In genomic region chr2:142088058-142088568, GRCh38 we compare ENCODE assay signal across 29 cellular contexts. TPM values are rescaled to one million over a fixed set of nuclear protein-coding genes. Genes with fewer than 3 reads are reported as not detected.
DNase-seq lines count a peak whose midpoint lies in the region; ATAC-seq, FAIRE-seq and TF ChIP-seq lines count a peak whose summit lies in the region.
"Had no signal": no experiment of that assay in that cellular context is flagged by ENCODE, and none has a peak within 500 bp of the region (broad histone marks: within the 10 kb centered on the region; RNA-seq: fewer than 3 reads in every experiment).

No MANE protein-coding gene starts in this region.

- H3K27me3 ChIP-seq in cardiac muscle cell (no peaks in the 10 kb centered on the region), right cardiac atrium (ENCODE audit: control insufficient read depth, insufficient read depth) (no peaks in the 10 kb centered on the region), IMR-90 (ENCODE audit: control insufficient read depth, insufficient read depth, low read length) (no peaks in the 10 kb centered on the region), H1 (replicated peaks in 1 of 4; ENCODE audit: control insufficient read depth in 3 of 4, extremely low read depth in 1 of 4, insufficient read depth in 3 of 4, low read length in 3 of 4) (no peaks in the 10 kb centered on the region), pancreas (no peaks in the 10 kb centered on the region), endodermal cell (ENCODE audit: control insufficient read depth, insufficient read depth, low read length, poor library complexity, severe bottlenecking) (no peaks in the 10 kb centered on the region), spleen (replicated peaks in 1 of 7) (no peaks in the 10 kb centered on the region)
- H3K27me3 ChIP-seq: BE2C, BLaER1 had no signal

- H3K4me3 Mint-ChIP-seq in endodermal cell: no peak overlapping the region
- H3K4me3 Mint-ChIP-seq: CD14-positive monocyte; CD4-positive, alpha-beta memory T cell; CD4-positive, CD25-positive, alpha-beta regulatory T cell; CD8-positive, alpha-beta memory T cell had no signal

- DNase-seq in cardiac muscle cell (ENCODE audit: low read depth in 1 of 2, low spot score in 1 of 2) (no peak), right cardiac atrium (no peak), IMR-90 (no peak), H1 (ENCODE audit: low read depth in 1 of 2, low spot score in 2 of 2) (no peak), pancreas (no peak), endodermal cell (no peak), spleen (no peak)
- DNase-seq: 8988T; ACHN; BE2C; C1 segment of cervical spinal cord; CD4-positive, alpha-beta memory T cell; CD4-positive, CD25-positive, alpha-beta regulatory T cell; CD8-positive, alpha-beta memory T cell; COR-L47; DMS 273 treated with DMSO at 0.1 percent for 48 hours; DMS153; DMS53; DMS79; DND-41; EL; GDM1 had no signal

- H3K56ac ChIP-seq in IMR-90 (ENCODE audit: extremely low read depth, insufficient read depth, low read length): no peak overlapping the region
- H3K56ac ChIP-seq in H1 (replicated peaks; ENCODE audit: insufficient read length, low read depth, low read length): no peak overlapping the region

- H2AFZ ChIP-seq in IMR-90 (replicated peaks; ENCODE audit: low read length, poor library complexity): no peak overlapping the region
- no peak overlapping the region for H2AFZ ChIP-seq in H1 (ENCODE audit: low read length)

- H2BK120ac ChIP-seq in IMR-90 (ENCODE audit: low read depth, low read length) (no peak overlapping the region), H1 (replicated peaks; ENCODE audit: low read depth, low read length) (no peak overlapping the region)

- H3K4me2 ChIP-seq in IMR-90 (ENCODE audit: low read depth, low read length) (no peak overlapping the region), H1 (ENCODE audit: insufficient read depth in 1 of 2, low read depth in 2 of 2, low read length in 2 of 2) (no peak overlapping the region)
- H3K4me2 ChIP-seq: BLaER1 had no signal

- H4K5ac ChIP-seq in IMR-90 (ENCODE audit: low read depth, low read length): no peak overlapping the region
- no peak overlapping the region for H4K5ac ChIP-seq in H1 (ENCODE audit: insufficient read length, low read depth, low read length)

- H3K23me2 ChIP-seq in H1 (ENCODE audit: low read depth, low read length): no peaks in the 10 kb centered on the region

- 92% methylated on average over 2 of the region's 2 CpGs for WGBS in right cardiac atrium
- WGBS in IMR-90 (ENCODE audit: extremely low coverage in 2 of 2, insufficient read length in 1 of 2), 2 experiments: no CpG with 5 or more reads among the region's 2 CpGs
- WGBS in H1 (ENCODE audit: extremely low coverage in 1 of 2, insufficient coverage in 1 of 2, insufficient read length in 1 of 2, insufficient replicate concordance in 2 of 2, low coverage in 1 of 2, low lambda C conversion rate in 2 of 2, missing lambda C conversion rate in 1 of 2), 2 experiments: 90% methylated on average over 2 of the region's 2 CpGs; no CpG with 5 or more reads in 1 of the 2 experiments
- 88 to 93% methylated on average over 2 of the region's 2 CpGs for WGBS in pancreas, 2 donors
- WGBS in endodermal cell (ENCODE audit: insufficient coverage in 1 of 2, insufficient read length in 1 of 2), 2 experiments: 94% methylated on average over 1 of the region's 2 CpGs; no CpG with 5 or more reads in 1 of the 2 experiments
- 90 to 93% (median 92%) methylated on average over 2 of the region's 2 CpGs for WGBS in spleen, 5 donors

- TF ChIP-seq RAD21 in IMR-90 (IDR thresholded peaks at IDR 0.05; ENCODE audit: low read length) (no peak), H1 (IDR thresholded peaks at IDR 0.05 in 1 of 2, conservative IDR thresholded peaks at IDR 0.05 in 1 of 2; ENCODE audit: low read depth in 2 of 2, low read length in 2 of 2) (no peak)

- no peaks in the 10 kb centered on the region for H3K36me3 Mint-ChIP-seq in endodermal cell (ENCODE audit: low read depth)
- H3K36me3 Mint-ChIP-seq: CD14-positive monocyte; CD4-positive, alpha-beta memory T cell; CD4-positive, CD25-positive, alpha-beta regulatory T cell had no signal

- no peak for TF ChIP-seq EP300 in H1 (IDR thresholded peaks at IDR 0.05; ENCODE audit: borderline replicate concordance in 1 of 2, low read depth in 2 of 2, low read length in 2 of 2)

- CTCF ChIA-PET in IMR-90 (lab: Yijun Ruan, JAX): no interaction called here
- CTCF ChIA-PET in H1 (lab: Charles Lee; ENCODE audit: partially characterized antibody): no interaction called here

- H2AK5ac ChIP-seq in IMR-90 (ENCODE audit: low read depth, low read length) (no peak overlapping the region), H1 (ENCODE audit: low read depth, low read length) (no peak overlapping the region)

- POLR2A ChIA-PET in IMR-90 (lab: Charles Lee; ENCODE audit: unreplicated experiment) (no interaction called here), H1 (lab: Charles Lee; ENCODE audit: partially characterized antibody) (no interaction called here)

- H2BK20ac ChIP-seq in IMR-90 (ENCODE audit: low read depth, low read length): no peak overlapping the region
- no peak overlapping the region for H2BK20ac ChIP-seq in H1 (ENCODE audit: low read length)

- no peaks in the 10 kb centered on the region for H3K9me3 Mint-ChIP-seq in endodermal cell
- H3K9me3 Mint-ChIP-seq: CD14-positive monocyte had no signal

- no peak overlapping the region for H3K27ac Mint-ChIP-seq in endodermal cell
- H3K27ac Mint-ChIP-seq: CD14-positive monocyte; CD4-positive, alpha-beta memory T cell; CD4-positive, CD25-positive, alpha-beta regulatory T cell; CD8-positive, alpha-beta memory T cell had no signal

- H2BK5ac ChIP-seq in IMR-90 (ENCODE audit: low read depth, low read length, poor library complexity, severe bottlenecking): no peak overlapping the region
- no peak overlapping the region for H2BK5ac ChIP-seq in H1 (ENCODE audit: low read depth, low read length)

- peaks cover 14% of the 10 kb centered on the region for H3K4me1 ChIP-seq in cardiac muscle cell (ENCODE audit: low read depth)
- H3K4me1 ChIP-seq in right cardiac atrium (ENCODE audit: control insufficient read depth, insufficient read depth, low read length): no peaks in the 10 kb centered on the region
- no peaks in the 10 kb centered on the region for H3K4me1 ChIP-seq in IMR-90 (ENCODE audit: control insufficient read depth, insufficient read depth, low read length)
- no peaks in the 10 kb centered on the region for H3K4me1 ChIP-seq in H1 (replicated peaks in 1 of 4; ENCODE audit: control insufficient read depth in 3 of 4, insufficient read depth in 4 of 4, low read length in 3 of 4)
- H3K4me1 ChIP-seq in pancreas: no peaks in the 10 kb centered on the region
- H3K4me1 ChIP-seq in endodermal cell (ENCODE audit: control insufficient read depth, insufficient read depth, low read length): peaks cover 4% of the 10 kb centered on the region
- no peaks in the 10 kb centered on the region for H3K4me1 ChIP-seq in spleen
- H3K4me1 ChIP-seq: BE2C, BLaER1 had no signal

- H3K9me1 ChIP-seq in IMR-90 (ENCODE audit: insufficient read depth, low read length): no peaks in the 10 kb centered on the region

- in situ Hi-C loops in IMR-90 (cut with MboI; ENCODE audit: low sequenced_read_pairs): no loop called here

- H2BK15ac ChIP-seq in IMR-90 (ENCODE audit: low read depth, low read length) (no peak overlapping the region), H1 (ENCODE audit: low read length) (no peak overlapping the region)

- ATAC-seq in right cardiac atrium: no peak
- ATAC-seq in IMR-90 (ENCODE audit: low read depth): no peak
- ATAC-seq in pancreas: no peak
- ATAC-seq: GM12878 had no signal

- no peak overlapping the region for H2AK9ac ChIP-seq in IMR-90 (replicated peaks; ENCODE audit: low read depth, low read length, poor library complexity)

- no peak overlapping the region for H3K18ac ChIP-seq in IMR-90 (ENCODE audit: low read depth, low read length)
- H3K18ac ChIP-seq in H1 (ENCODE audit: extremely low read depth, low read length): no peak overlapping the region

- H3K14ac ChIP-seq in IMR-90 (replicated peaks; ENCODE audit: low read depth, low read length): no peak overlapping the region
- H3K14ac ChIP-seq in H1 (ENCODE audit: insufficient read length): no peak overlapping the region

- H3K9ac ChIP-seq in IMR-90 (ENCODE audit: low read depth, low read length) (no peak overlapping the region), H1 (replicated peaks in 1 of 4; ENCODE audit: extremely low read depth in 1 of 4, low read depth in 3 of 4, low read length in 3 of 4) (no peak overlapping the region), endodermal cell (ENCODE audit: extremely low read depth, low read length, poor library complexity, severe bottlenecking) (no peak overlapping the region)
- H3K9ac ChIP-seq: BLaER1 had no signal

- H3K23ac ChIP-seq in IMR-90 (ENCODE audit: low read depth, low read length) (no peak overlapping the region), H1 (ENCODE audit: insufficient read length) (no peak overlapping the region)

- H3K27me3 Mint-ChIP-seq in endodermal cell (ENCODE audit: insufficient read depth): no peaks in the 10 kb centered on the region
- H3K27me3 Mint-ChIP-seq: CD4-positive, alpha-beta memory T cell; CD4-positive, CD25-positive, alpha-beta regulatory T cell; CD8-positive, alpha-beta memory T cell had no signal

- FAIRE-seq in H1 (lab: Jason Lieb, UNC) (no peak), pancreas (lab: Jason Lieb, UNC) (peak; percentile 23)
- FAIRE-seq: GM12878, GM12892, GM18507 had no signal

- peak overlapping the region; percentile 77 for H3K27ac ChIP-seq in cardiac muscle cell
- H3K27ac ChIP-seq in right cardiac atrium (ENCODE audit: low read length): no peak overlapping the region
- no peak overlapping the region for H3K27ac ChIP-seq in IMR-90 (ENCODE audit: insufficient read depth, low read length)
- H3K27ac ChIP-seq in H1 (ENCODE audit: low read depth, low read length): no peak overlapping the region
- no peak overlapping the region for H3K27ac ChIP-seq in pancreas
- no peak overlapping the region for H3K27ac ChIP-seq in endodermal cell (ENCODE audit: low read depth, low read length)
- no peak overlapping the region for H3K27ac ChIP-seq in spleen
- H3K27ac ChIP-seq: BLaER1 had no signal

- no peaks in the 10 kb centered on the region for H3K9me3 ChIP-seq in cardiac muscle cell (ENCODE audit: low read depth)
- H3K9me3 ChIP-seq in right cardiac atrium (ENCODE audit: control insufficient read depth, low read length): no peaks in the 10 kb centered on the region
- H3K9me3 ChIP-seq in IMR-90 (ENCODE audit: control insufficient read depth, insufficient read depth, low read length): no peaks in the 10 kb centered on the region
- no peaks in the 10 kb centered on the region for H3K9me3 ChIP-seq in H1 (ENCODE audit: insufficient read depth in 2 of 2, low read depth in 1 of 2, low read length in 1 of 2)
- H3K9me3 ChIP-seq in pancreas: no peaks in the 10 kb centered on the region
- no peaks in the 10 kb centered on the region for H3K9me3 ChIP-seq in endodermal cell (ENCODE audit: control insufficient read depth, low read length)
- no peaks in the 10 kb centered on the region for H3K9me3 ChIP-seq in spleen
- H3K9me3 ChIP-seq: BE2C, BLaER1 had no signal

- no peak overlapping the region for H4K8ac ChIP-seq in IMR-90 (ENCODE audit: low read depth in 2 of 2, low read length in 2 of 2)
- no peak overlapping the region for H4K8ac ChIP-seq in H1 (ENCODE audit: extremely low read depth, insufficient read depth, low read length)

- H3K79me2 ChIP-seq in H1 (ENCODE audit: control insufficient read depth in 1 of 2, insufficient read depth in 2 of 2, low read length in 2 of 2): no peaks in the 10 kb centered on the region

- H3K4ac ChIP-seq in IMR-90 (ENCODE audit: low read depth, low read length) (no peak overlapping the region), H1 (replicated peaks; ENCODE audit: insufficient read length, low read depth, low read length) (no peak overlapping the region)

- H3K4me1 Mint-ChIP-seq in endodermal cell: peaks cover 8% of the 10 kb centered on the region
- H3K4me1 Mint-ChIP-seq: CD14-positive monocyte; CD4-positive, alpha-beta memory T cell; CD4-positive, CD25-positive, alpha-beta regulatory T cell; CD8-positive, alpha-beta memory T cell had no signal

- no peaks in the 10 kb centered on the region for H3K79me1 ChIP-seq in IMR-90 (ENCODE audit: low read depth in 1 of 2, low read length in 2 of 2)
- no peaks in the 10 kb centered on the region for H3K79me1 ChIP-seq in H1 (ENCODE audit: low read depth, low read length)

- TF ChIP-seq POLR2A in IMR-90 (IDR thresholded peaks at IDR 0.05; ENCODE audit: low read depth, low read length): no peak
- TF ChIP-seq POLR2A in H1 (IDR thresholded peaks at IDR 0.05; ENCODE audit: control extremely low read depth in 1 of 2, low read depth in 2 of 2, low read length in 2 of 2): no peak
- TF ChIP-seq POLR2A in spleen (IDR thresholded peaks at IDR 0.05): no peak

- no TSS peak for BruUV-seq in IMR-90 (replicated peaks; lab: Mats Ljungman, UMichigan)

- H3K36me3 ChIP-seq in cardiac muscle cell: no peaks in the 10 kb centered on the region
- H3K36me3 ChIP-seq in IMR-90 (ENCODE audit: control insufficient read depth, insufficient read depth, low read length): no peaks in the 10 kb centered on the region
- H3K36me3 ChIP-seq in H1 (ENCODE audit: control insufficient read depth in 2 of 4, insufficient read depth in 4 of 4, low read length in 3 of 4): no peaks in the 10 kb centered on the region
- H3K36me3 ChIP-seq in pancreas: no peaks in the 10 kb centered on the region
- no peaks in the 10 kb centered on the region for H3K36me3 ChIP-seq in endodermal cell (ENCODE audit: control insufficient read depth, insufficient read depth, low read length)
- H3K36me3 ChIP-seq in spleen: no peaks in the 10 kb centered on the region
- H3K36me3 ChIP-seq: BE2C, BLaER1 had no signal

- no peak overlapping the region for H2BK12ac ChIP-seq in H1 (ENCODE audit: low read depth, low read length)

- intact Hi-C loops in right cardiac atrium (cut with DNase I) (no loop called here), IMR-90 (cut with micrococcal nuclease) (no loop called here), pancreas (cut with DNase I) (no loop called here), spleen (cut with DNase I; ENCODE audit: low total_unique reads) (no loop called here)

- no peak overlapping the region for H3K4me3 ChIP-seq in cardiac muscle cell
- H3K4me3 ChIP-seq in right cardiac atrium (ENCODE audit: low read length): no peak overlapping the region
- H3K4me3 ChIP-seq in IMR-90 (ENCODE audit: insufficient read depth, low read depth, low read length): no peak overlapping the region
- H3K4me3 ChIP-seq in H1 (ENCODE audit: extremely low read depth in 1 of 4, insufficient read depth in 2 of 4, low read depth in 3 of 4, low read length in 4 of 4): no peak overlapping the region
- H3K4me3 ChIP-seq in pancreas: no peak overlapping the region
- no peak overlapping the region for H3K4me3 ChIP-seq in endodermal cell (ENCODE audit: low read length)
- H3K4me3 ChIP-seq in spleen: no peak overlapping the region
- H3K4me3 ChIP-seq: BLaER1, GM12878 had no signal

- H4K20me1 ChIP-seq in IMR-90 (ENCODE audit: insufficient read depth, low read length) (no peaks in the 10 kb centered on the region), H1 (replicated peaks in 1 of 2; ENCODE audit: control insufficient read depth in 1 of 2, insufficient read depth in 2 of 2, low read length in 2 of 2) (no peaks in the 10 kb centered on the region)
- H4K20me1 ChIP-seq: BLaER1 had no signal

- dilution Hi-C loops in IMR-90 (cut with HindIII; ENCODE audit: low sequenced_read_pairs, unreplicated experiment): no loop called here

- H4K91ac ChIP-seq in IMR-90 (ENCODE audit: insufficient read depth, low read depth, low read length) (no peak overlapping the region), H1 (replicated peaks; ENCODE audit: insufficient read length, low read length) (no peak overlapping the region)

- TF ChIP-seq CTCF in cardiac muscle cell (IDR thresholded peaks at IDR 0.05; ENCODE audit: low read depth, low read length) (no peak), IMR-90 (conservative IDR thresholded peaks at IDR 0.05; ENCODE audit: low read depth, low read length) (no peak), H1 (IDR thresholded peaks at IDR 0.05; ENCODE audit: control extremely low read depth in 1 of 3, insufficient read depth in 1 of 3, low read depth in 1 of 3, low read length in 3 of 3) (no peak), pancreas (IDR thresholded peaks at IDR 0.05) (no peak), endodermal cell (conservative IDR thresholded peaks at IDR 0.05) (no peak), spleen (IDR thresholded peaks at IDR 0.05 in 8 of 11, conservative IDR thresholded peaks at IDR 0.05 in 3 of 11) (no peak)

RNA-seq across cellular contexts. Expression of gene LRP1B, which starts 42.7 kb away (rescaled TPM):
- 2.4 and 2.5 TPM in 2 replicates for total RNA-seq in cardiac muscle cell
- polyA plus RNA-seq in cardiac muscle cell: 1.00 and 1.2 TPM in 2 replicates
- total RNA-seq in right cardiac atrium: 1 to 10 TPM in 1 of 4 donors, under 1 TPM in 3; 0.21 to 1.8 (median 0.61) TPM
- 0.23 TPM for polyA plus RNA-seq in right cardiac atrium
- under 0.01 TPM in 2 replicates for total RNA-seq in IMR-90 (2012; rRNA removed)
- polyA plus RNA-seq in IMR-90 (2012; rRNA removed): 0.02 TPM in 1 of 2 replicates, not detected in the other
- polyA plus RNA-seq in IMR-90 (2012; cell fraction: cytosol; rRNA removed): not detected in 2 replicates
- not detected in 2 replicates for polyA plus RNA-seq in IMR-90 (2012; cell fraction: nucleus; rRNA removed; ENCODE audit: low replicate concordance)
- 0.04 TPM in 1 of 2 replicates, not detected in the other for total RNA-seq in H1 (2021; fragmentation: NEBNext Ultra II Directional; extraction: Animal tissue kit (Norgen Biotek cat#: 25700))
- polyA plus RNA-seq in H1 (2011; rRNA removed): 0.03 and 0.08 TPM in 2 replicates
- 0.04 TPM for polyA plus RNA-seq in H1 (2011; cell fraction: cytosol; rRNA removed)
- 0.06 TPM for polyA plus RNA-seq in H1 (2011; cell fraction: nucleus; rRNA removed)
- 0.01 to 0.11 TPM (median 0.09 TPM) in 4 replicates for polyA plus RNA-seq in H1 (2012, experiment 1 of 2)
- polyA plus RNA-seq in H1 (2012, experiment 2 of 2): not detected
- 0.14 TPM for polyA plus RNA-seq in H1 (2013, experiment 1 of 2)
- polyA plus RNA-seq in H1 (2013, experiment 2 of 2): 0.15 TPM
- polyA minus RNA-seq in H1 (2011; rRNA and poly(A)+ RNA removed): 0.68 and 2.5 TPM in 2 replicates
- polyA minus RNA-seq in H1 (2011; cell fraction: cytosol; rRNA and poly(A)+ RNA removed): not detected
- 2.9 TPM for polyA minus RNA-seq in H1 (2011; cell fraction: nucleus; rRNA and poly(A)+ RNA removed)
- total RNA-seq in pancreas: under 1 TPM; 0.06 to 0.55 (median 0.25) TPM
- under 1 TPM; 0.08 to 0.40 TPM for polyA plus RNA-seq in pancreas
- total RNA-seq in endodermal cell: 1 to 10 TPM in 1 of 2 donors, under 1 TPM in 1; 0.79 to 1.8 TPM
- 0.28 TPM for polyA plus RNA-seq in endodermal cell (2013, experiment 1 of 2)
- 0.87 TPM for polyA plus RNA-seq in endodermal cell (2013, experiment 2 of 2)
- total RNA-seq in spleen: under 1 TPM in 6 of 7 donors, not detected in 1; 0.05 to 0.85 (median 0.11) TPM
- polyA plus RNA-seq in spleen: under 1 TPM in 2 of 3 donors, not detected in 1; 0.02 TPM
- total RNA-seq: CD4-positive, alpha-beta memory T cell; CD4-positive, CD25-positive, alpha-beta regulatory T cell; CD8-positive, alpha-beta memory T cell; Daoy; G401 had no signal
- polyA plus RNA-seq: CD14-positive monocyte; CD4-positive, alpha-beta memory T cell; CD4-positive, CD25-positive, alpha-beta regulatory T cell; CD8-positive, alpha-beta memory T cell had no signal
